Comparison of ENCODE assay signal across 27 cellular contexts in the genomic region with DNA sequence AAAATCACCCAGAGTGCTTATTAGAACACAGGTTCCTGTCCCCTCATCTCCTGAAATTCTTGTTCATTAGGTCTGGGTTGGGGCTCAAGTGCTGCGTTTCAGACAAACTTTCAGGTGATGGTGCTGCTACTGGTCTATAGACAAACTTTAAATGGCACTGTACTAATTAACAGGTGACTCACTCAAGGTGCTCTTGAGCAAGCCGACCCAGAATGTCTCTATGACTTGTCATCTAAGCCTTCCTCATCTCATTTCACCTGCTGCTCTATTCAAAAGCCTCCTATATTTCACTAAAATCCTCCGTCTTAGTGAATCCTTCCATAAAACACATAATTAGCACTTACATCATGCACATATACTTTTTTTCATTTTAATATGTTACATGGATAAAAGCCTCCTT.
"Had no signal": no experiment of that assay in that cellular context is flagged by ENCODE, and none has a peak within 500 bp of the region (broad histone marks: within the 10 kb centered on the region; RNA-seq: fewer than 3 reads in every experiment).

No MANE protein-coding gene starts in this region.

- H3K9me3 ChIP-seq: ascending aorta, esophagus squamous epithelium, left ventricle myocardium inferior, sigmoid colon, stomach, thyroid gland had no signal

- H3K36me3 Mint-ChIP-seq: activated naive CD4-positive, alpha-beta T cell treated with anti-CD3 and anti-CD28 coated beads, Interleukin-2, amount 10 ng/mL, durations not matched to agents 7 days and 5 days; activated naive CD8-positive, alpha-beta T cell treated with anti-CD3 and anti-CD28 coated beads, Interleukin-2, amount 10 ng/mL, durations not matched to agents 7 days and 5 days; stimulated activated naive B cell treated with anti-CD40 and anti-IgM and Interleukin-4, amounts not matched to agents 10 μg/mL and 1 μg/mL and 100 μg/mL, for 72 hours; WTC11 had no signal

- DNase-seq: activated CD8-positive, alpha-beta memory T cell treated with anti-CD3 and anti-CD28 coated beads for 24 hours; activated effector memory CD4-positive, alpha-beta T cell treated with Interleukin-2 at 50 U/mL for 16 hours; activated naive CD4-positive, alpha-beta T cell treated with anti-CD3 and anti-CD28 coated beads, Interleukin-2, amount 10 ng/mL, durations not matched to agents 7 days and 5 days; activated naive CD8-positive, alpha-beta T cell treated with anti-CD3 and anti-CD28 coated beads, Interleukin-2, amount 10 ng/mL, durations not matched to agents 7 days and 5 days; brain microvascular endothelial cell; central memory CD4-positive, alpha-beta T cell; endodermal cell; esophagus squamous epithelium; foreskin melanocyte; heart right ventricle; left ventricle myocardium inferior; posterior cingulate gyrus; retina; sigmoid colon; stimulated activated CD4-positive, alpha-beta T cell treated with anti-CD3 and anti-CD28 coated beads, Interleukin-1b, Interleukin-23, amount 100 ng/mL, for 48 hours; stimulated activated CD4-positive, alpha-beta T cell treated with anti-CD3 and anti-CD28 coated beads, Interleukin-4, amount 100 ng/mL, for 4 hours; stimulated activated CD8-positive, alpha-beta memory T cell treated with anti-CD3 and anti-CD28 coated beads, Interleukin-4, amount 100 ng/mL, for 48 hours; stimulated activated naive B cell treated with anti-CD40 and anti-IgM and Interleukin-4, amounts not matched to agents 10 μg/mL and 1 μg/mL and 100 μg/mL, for 72 hours; stomach; T-helper 17 cell; T1000; thyroid gland had no signal

- ATAC-seq: heart right ventricle; stimulated activated naive B cell treated with anti-CD40 and anti-IgM and Interleukin-4, amounts not matched to agents 10 μg/mL and 1 μg/mL and 100 μg/mL, for 72 hours; T-helper 17 cell; WTC11 had no signal

- H3K4me1 Mint-ChIP-seq: activated naive CD4-positive, alpha-beta T cell treated with anti-CD3 and anti-CD28 coated beads, Interleukin-2, amount 10 ng/mL, durations not matched to agents 7 days and 5 days; activated naive CD8-positive, alpha-beta T cell treated with anti-CD3 and anti-CD28 coated beads, Interleukin-2, amount 10 ng/mL, durations not matched to agents 7 days and 5 days; nephron; stimulated activated naive B cell treated with anti-CD40 and anti-IgM and Interleukin-4, amounts not matched to agents 10 μg/mL and 1 μg/mL and 100 μg/mL, for 72 hours; T-helper 17 cell; WTC11 had no signal

- H3K27me3 Mint-ChIP-seq: stimulated activated naive B cell treated with anti-CD40 and anti-IgM and Interleukin-4, amounts not matched to agents 10 μg/mL and 1 μg/mL and 100 μg/mL, for 72 hours had no signal

- H3K27ac Mint-ChIP-seq: activated naive CD4-positive, alpha-beta T cell treated with anti-CD3 and anti-CD28 coated beads, Interleukin-2, amount 10 ng/mL, durations not matched to agents 7 days and 5 days; activated naive CD8-positive, alpha-beta T cell treated with anti-CD3 and anti-CD28 coated beads, Interleukin-2, amount 10 ng/mL, durations not matched to agents 7 days and 5 days; endodermal cell; nephron; stimulated activated naive B cell treated with anti-CD40 and anti-IgM and Interleukin-4, amounts not matched to agents 10 μg/mL and 1 μg/mL and 100 μg/mL, for 72 hours; T-helper 17 cell; WTC11 had no signal

- H3K4me2 ChIP-seq: smooth muscle cell had no signal

- H3K27ac ChIP-seq: ascending aorta, brain microvascular endothelial cell, esophagus squamous epithelium, heart right ventricle, left ventricle myocardium inferior, sigmoid colon, thyroid gland had no signal

- H3K9me3 Mint-ChIP-seq: activated naive CD4-positive, alpha-beta T cell treated with anti-CD3 and anti-CD28 coated beads, Interleukin-2, amount 10 ng/mL, durations not matched to agents 7 days and 5 days; activated naive CD8-positive, alpha-beta T cell treated with anti-CD3 and anti-CD28 coated beads, Interleukin-2, amount 10 ng/mL, durations not matched to agents 7 days and 5 days; nephron; stimulated activated naive B cell treated with anti-CD40 and anti-IgM and Interleukin-4, amounts not matched to agents 10 μg/mL and 1 μg/mL and 100 μg/mL, for 72 hours had no signal

- H3K27me3 ChIP-seq: ascending aorta, brain microvascular endothelial cell, heart right ventricle, sigmoid colon, stomach, thyroid gland had no signal

- H3K4me3 Mint-ChIP-seq: activated naive CD4-positive, alpha-beta T cell treated with anti-CD3 and anti-CD28 coated beads, Interleukin-2, amount 10 ng/mL, durations not matched to agents 7 days and 5 days; activated naive CD8-positive, alpha-beta T cell treated with anti-CD3 and anti-CD28 coated beads, Interleukin-2, amount 10 ng/mL, durations not matched to agents 7 days and 5 days; endodermal cell; nephron; stimulated activated naive B cell treated with anti-CD40 and anti-IgM and Interleukin-4, amounts not matched to agents 10 μg/mL and 1 μg/mL and 100 μg/mL, for 72 hours; T-helper 17 cell; WTC11 had no signal

- H3K4me1 ChIP-seq: ascending aorta, heart right ventricle, left ventricle myocardium inferior, sigmoid colon, thyroid gland had no signal

- H3K4me3 ChIP-seq: ascending aorta, esophagus squamous epithelium, heart right ventricle, left ventricle myocardium inferior, lung, sigmoid colon, smooth muscle cell, stomach, thyroid gland had no signal

- H3K36me3 ChIP-seq: ascending aorta, brain microvascular endothelial cell, esophagus squamous epithelium, heart right ventricle, left ventricle myocardium inferior, sigmoid colon, stomach, thyroid gland had no signal
